22 cellular contexts compared by ENCODE assay signal in the genomic region with DNA sequence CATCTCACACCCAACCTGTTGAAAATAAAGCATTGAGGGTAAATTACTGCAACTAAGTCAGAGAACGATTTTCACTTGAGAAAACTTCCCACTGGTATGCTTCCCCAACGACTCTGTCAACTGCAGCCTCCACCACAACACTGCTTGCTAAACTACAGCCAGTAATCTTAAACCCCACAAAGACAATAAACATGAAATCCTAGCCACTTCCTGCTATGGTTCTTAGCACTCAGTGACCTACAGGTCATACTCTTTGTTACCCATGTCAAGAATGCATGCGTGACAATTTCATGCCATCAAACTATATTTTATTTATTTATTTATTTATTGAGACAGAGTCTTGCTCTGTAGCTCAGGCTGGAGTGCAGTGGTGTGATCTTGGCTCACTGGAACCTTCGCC.
"Had no signal": no experiment of that assay in that cellular context is flagged by ENCODE, and none has a peak within 500 bp of the region (broad histone marks: within the 10 kb centered on the region; RNA-seq: fewer than 3 reads in every experiment).

No MANE protein-coding gene starts in this region.

- H3K4me1 ChIP-seq: adrenal gland, foreskin keratinocyte, left ventricle myocardium inferior, sigmoid colon, upper lobe of right lung had no signal

- H3K9me3 ChIP-seq: adrenal gland, left ventricle myocardium inferior, sigmoid colon, thoracic aorta, upper lobe of right lung had no signal

- H3K27me3 ChIP-seq: adrenal gland, foreskin keratinocyte, sigmoid colon, upper lobe of right lung had no signal

- H3K27me3 Mint-ChIP-seq: activated naive CD4-positive, alpha-beta T cell treated with anti-CD3 and anti-CD28 coated beads, Interleukin-2, amount 50 U/mL, for 24 hours; stimulated activated naive B cell treated with anti-CD40 and anti-IgM and Interleukin-4, amounts not matched to agents 10 μg/mL and 1 μg/mL and 100 μg/mL, for 72 hours had no signal

- H3K9me3 Mint-ChIP-seq: activated naive CD4-positive, alpha-beta T cell treated with anti-CD3 and anti-CD28 coated beads, Interleukin-2, amount 50 U/mL, for 24 hours; nephron; stimulated activated naive B cell treated with anti-CD40 and anti-IgM and Interleukin-4, amounts not matched to agents 10 μg/mL and 1 μg/mL and 100 μg/mL, for 72 hours; T-helper 1 cell treated with Interleukin-12 subunit alpha and Interleukin-12 subunit beta and Interleukin-4 antibody, amounts not matched to agents 30 μg/mL and 1 μg/mL, for 36 hours had no signal

- ATAC-seq: foreskin keratinocyte; stimulated activated naive B cell treated with anti-CD40 and anti-IgM and Interleukin-4, amounts not matched to agents 10 μg/mL and 1 μg/mL and 100 μg/mL, for 72 hours; upper lobe of right lung had no signal

- FAIRE-seq: endothelial cell of umbilical vein had no signal

- H3K4me3 Mint-ChIP-seq: activated naive CD4-positive, alpha-beta T cell treated with anti-CD3 and anti-CD28 coated beads, Interleukin-2, amount 50 U/mL, for 24 hours; nephron; stimulated activated naive B cell treated with anti-CD40 and anti-IgM and Interleukin-4, amounts not matched to agents 10 μg/mL and 1 μg/mL and 100 μg/mL, for 72 hours; T-helper 1 cell treated with Interleukin-12 subunit alpha and Interleukin-12 subunit beta and Interleukin-4 antibody, amounts not matched to agents 30 μg/mL and 1 μg/mL, for 36 hours had no signal

- H3K4me1 Mint-ChIP-seq: activated naive CD4-positive, alpha-beta T cell treated with anti-CD3 and anti-CD28 coated beads, Interleukin-2, amount 50 U/mL, for 24 hours; nephron; stimulated activated naive B cell treated with anti-CD40 and anti-IgM and Interleukin-4, amounts not matched to agents 10 μg/mL and 1 μg/mL and 100 μg/mL, for 72 hours had no signal

- DNase-seq: activated CD4-positive, alpha-beta T cell treated with anti-CD3 and anti-CD28 coated beads for 1 hour; activated CD8-positive, alpha-beta memory T cell treated with anti-CD3 and anti-CD28 coated beads for 24 hours; activated CD8-positive, alpha-beta memory T cell treated with anti-CD3 and anti-CD28 coated beads, Interleukin-2, amount 50 U/mL, for 48 hours; activated effector memory CD4-positive, alpha-beta T cell treated with Interleukin-2 at 50 U/mL for 16 hours; activated T-cell treated with anti-CD3 and anti-CD28 coated beads, Interleukin-2, amount 50 U/mL, for 48 hours; adrenal gland; effector CD8-positive, alpha-beta T cell; left ventricle myocardium inferior; mammary epithelial cell; midbrain; nucleus accumbens; posterior cingulate gyrus; sigmoid colon; stimulated activated naive B cell treated with anti-CD40 and anti-IgM and Interleukin-4, amounts not matched to agents 10 μg/mL and 1 μg/mL and 100 μg/mL, for 72 hours; upper lobe of right lung; WERI-Rb-1 had no signal

- H3K36me3 ChIP-seq: adrenal gland, left ventricle myocardium inferior, sigmoid colon, thoracic aorta, upper lobe of right lung, WERI-Rb-1 had no signal

- H3K4me3 ChIP-seq: adrenal gland, left ventricle myocardium inferior, sigmoid colon, thoracic aorta, upper lobe of right lung had no signal

- H3K27ac Mint-ChIP-seq: activated naive CD4-positive, alpha-beta T cell treated with anti-CD3 and anti-CD28 coated beads, Interleukin-2, amount 50 U/mL, for 24 hours; nephron; stimulated activated naive B cell treated with anti-CD40 and anti-IgM and Interleukin-4, amounts not matched to agents 10 μg/mL and 1 μg/mL and 100 μg/mL, for 72 hours; T-helper 1 cell treated with Interleukin-12 subunit alpha and Interleukin-12 subunit beta and Interleukin-4 antibody, amounts not matched to agents 30 μg/mL and 1 μg/mL, for 36 hours had no signal

- H3K27ac ChIP-seq: adrenal gland, foreskin keratinocyte, left ventricle myocardium inferior, sigmoid colon, thoracic aorta, upper lobe of right lung, WERI-Rb-1 had no signal

- H3K36me3 Mint-ChIP-seq: activated naive CD4-positive, alpha-beta T cell treated with anti-CD3 and anti-CD28 coated beads, Interleukin-2, amount 50 U/mL, for 24 hours; stimulated activated naive B cell treated with anti-CD40 and anti-IgM and Interleukin-4, amounts not matched to agents 10 μg/mL and 1 μg/mL and 100 μg/mL, for 72 hours had no signal
